In the genomic region with DNA sequence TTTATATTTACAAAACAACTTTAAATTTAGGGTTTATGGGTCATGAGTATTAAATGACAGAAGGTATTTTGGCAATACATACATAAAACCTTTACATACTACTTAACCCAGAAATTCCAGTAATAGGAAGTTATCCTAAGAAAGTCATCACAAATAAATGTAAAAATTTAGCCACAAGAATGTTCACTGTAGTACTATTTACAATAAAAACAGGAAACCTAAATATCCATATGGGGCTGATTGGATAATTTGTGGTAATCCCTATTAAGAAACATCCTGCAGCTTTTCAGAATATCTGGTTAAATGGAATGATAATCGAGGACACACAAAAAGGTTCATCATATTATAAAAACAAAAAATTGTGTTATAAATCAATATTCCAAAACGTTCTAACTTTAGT, we compare ENCODE assay signal across 24 cellular contexts.
"Had no signal": no experiment of that assay in that cellular context is flagged by ENCODE, and none has a peak within 500 bp of the region (broad histone marks: within the 10 kb centered on the region; RNA-seq: fewer than 3 reads in every experiment).

No MANE protein-coding gene starts in this region.

- DNase-seq: activated CD4-positive, alpha-beta memory T cell treated with anti-CD3 and anti-CD28 coated beads for 36 hours; activated CD4-positive, alpha-beta T cell treated with anti-CD3 and anti-CD28 coated beads for 48 hours; activated CD4-positive, CD25-positive, alpha-beta regulatory T cell; activated naive CD4-positive, alpha-beta T cell treated with Interleukin-2 at 50 U/mL for 16 hours; activated naive CD8-positive, alpha-beta T cell treated with anti-CD3 and anti-CD28 coated beads, Interleukin-2, amount 10 ng/mL, durations not matched to agents 7 days and 5 days; activated T-cell treated with anti-CD3 and anti-CD28 coated beads, Interleukin-2, amount 50 U/mL, for 48 hours; amniotic stem cell; colonic mucosa; dorsolateral prefrontal cortex; effector memory CD8-positive, alpha-beta T cell; gastrocnemius medialis; hypothalamus; left cardiac atrium; midbrain; right lobe of liver; small intestine; stimulated activated CD4-positive, alpha-beta T cell treated with anti-CD3 and anti-CD28 coated beads, Interleukin-15, amount 100 ng/mL, for 24 hours; stimulated activated CD8-positive, alpha-beta memory T cell treated with anti-CD3 and anti-CD28 coated beads, Interleukin-4, amount 100 ng/mL, for 48 hours; stimulated activated naive B cell treated with anti-CD40 and anti-IgM and Interleukin-4, amounts not matched to agents 10 μg/mL and 1 μg/mL and 100 μg/mL, for 72 hours; transverse colon had no signal

- H3K4me3 ChIP-seq: breast epithelium, colonic mucosa, dorsolateral prefrontal cortex, esophagus muscularis mucosa, gastrocnemius medialis, right lobe of liver, transverse colon had no signal

- H3K27ac ChIP-seq: colonic mucosa, dorsolateral prefrontal cortex, esophagus muscularis mucosa, gastrocnemius medialis, neutrophil, right lobe of liver, transverse colon had no signal

- H3K36me3 ChIP-seq: breast epithelium, colonic mucosa, gastrocnemius medialis, right lobe of liver, transverse colon had no signal

- H3K27me3 ChIP-seq: breast epithelium, colonic mucosa, dorsolateral prefrontal cortex, esophagus muscularis mucosa, gastrocnemius medialis, neutrophil, right lobe of liver, transverse colon had no signal

- H3K9me3 ChIP-seq: breast epithelium, colonic mucosa, esophagus muscularis mucosa, gastrocnemius medialis, neutrophil, right lobe of liver, transverse colon had no signal

- ATAC-seq: effector memory CD8-positive, alpha-beta T cell; gastrocnemius medialis; left cardiac atrium; natural killer cell treated with Interleukin-12 subunit alpha and Interleukin-12 subunit beta and Interleukin-15 and Interleukin-18, amount 100 ng/mL, for 72 hours; right lobe of liver; stimulated activated naive B cell treated with anti-CD40 and anti-IgM and Interleukin-4, amounts not matched to agents 10 μg/mL and 1 μg/mL and 100 μg/mL, for 72 hours had no signal

- H3K4me1 ChIP-seq: breast epithelium, colonic mucosa, right lobe of liver had no signal
